21 cellular contexts compared by ENCODE assay signal in the genomic region with DNA sequence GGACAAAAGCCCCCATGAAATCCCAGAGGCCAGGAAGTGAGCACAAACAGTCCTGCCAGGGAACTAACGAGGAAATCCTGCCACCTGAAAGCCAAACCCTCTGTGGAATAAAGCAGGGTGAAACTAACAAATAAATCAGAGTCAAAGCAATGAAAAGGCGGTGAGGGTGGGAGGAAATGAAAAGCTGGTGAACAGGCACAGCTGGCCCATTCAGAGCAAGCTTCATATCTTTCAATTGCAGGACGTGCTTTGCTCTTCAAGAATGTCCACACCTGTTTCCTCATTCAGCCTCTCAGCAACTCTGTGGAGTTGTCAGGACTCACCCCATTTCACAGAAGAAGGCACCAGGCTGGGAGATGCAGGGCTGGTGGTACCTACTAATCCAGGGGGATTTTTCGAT.
"Had no signal": no experiment of that assay in that cellular context is flagged by ENCODE, and none has a peak within 500 bp of the region (broad histone marks: within the 10 kb centered on the region; RNA-seq: fewer than 3 reads in every experiment).

No MANE protein-coding gene starts in this region.

- H3K9me3 ChIP-seq: breast epithelium, MG63, SJCRH30, SK-N-SH had no signal

- H3K4me3 ChIP-seq: breast epithelium, MG63, SJCRH30 had no signal

- H3K36me3 ChIP-seq: breast epithelium, MG63, SJCRH30 had no signal

- H3K4me2 ChIP-seq: KMS-11, SK-N-SH had no signal

- H3K4me1 ChIP-seq: breast epithelium, SJCRH30 had no signal

- H3K27ac ChIP-seq: breast epithelium, KMS-11, SJCRH30 had no signal

- DNase-seq: activated CD4-positive, alpha-beta T cell treated with anti-CD3 and anti-CD28 coated beads for 4 hours; activated CD8-positive, alpha-beta memory T cell treated with anti-CD3 and anti-CD28 coated beads, Interleukin-2, amount 50 U/mL, for 48 hours; activated CD8-positive, alpha-beta T cell treated with anti-CD3 and anti-CD28 coated beads, Interleukin-2, amount 10 ng/mL, durations not matched to agents 7 days and 5 days; activated effector memory CD4-positive, alpha-beta T cell treated with Interleukin-2 at 50 U/mL for 16 hours; activated naive CD4-positive, alpha-beta T cell; activated T-cell treated with anti-CD3 and anti-CD28 coated beads, Interleukin-2, amount 50 U/mL, for 1 hour; aorta; central memory CD4-positive, alpha-beta T cell; MG63; MV-4-11; NCI-H1092 treated with DMSO at 0.1 percent for 48 hours; NCI-H1417 treated with DMSO at 0.1 percent for 48 hours; NCI-H1694; NCI-H2107; NCI-H510A treated with DMSO at 0.1 percent for 48 hours; NCI-H69; SJCRH30; SK-N-SH had no signal

- H3K9ac ChIP-seq: KMS-11, SK-N-SH had no signal

- H3K27me3 ChIP-seq: breast epithelium, MG63, SJCRH30 had no signal

- ATAC-seq: activated CD4-positive, CD25-positive, alpha-beta regulatory T cell treated with anti-CD3 and anti-CD28 coated beads, Interleukin-2, amount 50 U/mL, for 24 hours; activated CD8-positive, alpha-beta T cell treated with anti-CD3 and anti-CD28 coated beads, Interleukin-2, amount 10 ng/mL, durations not matched to agents 7 days and 5 days had no signal
